ENCODE assay signal across 4 cellular contexts in the genomic region with DNA sequence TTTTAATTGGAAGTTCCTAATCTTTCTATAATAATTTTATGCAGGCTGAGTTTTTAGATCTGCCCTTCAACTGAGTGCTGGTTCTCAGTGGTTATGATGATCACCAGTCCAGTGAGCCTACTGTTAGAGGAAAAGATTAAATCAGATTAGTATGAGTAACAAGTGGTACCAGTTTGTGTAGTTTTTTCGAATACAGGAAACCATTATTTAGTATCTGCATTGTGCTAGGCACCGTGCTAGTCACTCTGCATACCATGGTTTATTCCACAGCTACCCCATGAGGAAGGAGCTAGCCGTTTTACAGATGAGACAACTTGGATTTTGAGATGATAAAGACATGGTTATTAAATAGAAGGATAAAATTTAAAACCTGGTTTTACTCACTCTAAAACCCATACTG.
"Had no signal": no experiment of that assay in that cellular context is flagged by ENCODE, and none has a peak within 500 bp of the region (broad histone marks: within the 10 kb centered on the region; RNA-seq: fewer than 3 reads in every experiment).

No MANE protein-coding gene starts in this region.

- H3K27ac Mint-ChIP-seq: IgD-negative memory B cell had no signal

- H3K27me3 Mint-ChIP-seq: IgD-negative memory B cell had no signal

- H3K4me3 Mint-ChIP-seq: IgD-negative memory B cell had no signal

- DNase-seq: IMR-90 had no signal

- H3K9me3 Mint-ChIP-seq: IgD-negative memory B cell had no signal

- ATAC-seq: HepG2, K562 had no signal
